In genomic region chr1:184821658-184822057, GRCh38 we compare ENCODE assay signal across 14 cellular contexts.
A peak's percentile ranks its signal among the peaks of the same experiment; 100 is the strongest.
DNase-seq lines count a peak whose midpoint lies in the region; ATAC-seq and TF ChIP-seq lines count a peak whose summit lies in the region.
"Had no signal": no experiment of that assay in that cellular context is flagged by ENCODE, and none has a peak within 500 bp of the region (broad histone marks: within the 10 kb centered on the region; RNA-seq: fewer than 3 reads in every experiment).

No MANE protein-coding gene starts in this region.

- TF ChIP-seq CTCF in MM.1S (IDR thresholded peaks at IDR 0.05; ENCODE audit: low read length) (no peak), nephron (IDR thresholded peaks at IDR 0.05; ENCODE audit: unreplicated experiment in 3 of 3) (no peak), sigmoid colon (IDR thresholded peaks at IDR 0.05) (no peak)

- H3K4me2 ChIP-seq in MM.1S (ENCODE audit: low read depth, low read length): no peak overlapping the region
- H3K4me2 ChIP-seq: A549, KMS-11 had no signal

- no peak overlapping the region for H3K4me3 ChIP-seq in MM.1S (ENCODE audit: low read length)
- H3K4me3 ChIP-seq in sigmoid colon: no peak overlapping the region
- H3K4me3 ChIP-seq: A549 had no signal

- peaks cover 98% of the 10 kb centered on the region for H3K36me3 Mint-ChIP-seq in activated T-helper 17 cell treated with anti-CD3 and anti-CD28 coated beads, Interleukin-2, amount 50 U/mL, for 72 hours (ENCODE audit: low read depth)
- H3K36me3 Mint-ChIP-seq in nephron (ENCODE audit: low read depth): peaks cover 6% of the 10 kb centered on the region

- H3K9me2 ChIP-seq in MM.1S (replicated peaks; ENCODE audit: insufficient read depth, low read length): no peaks in the 10 kb centered on the region

- no peak overlapping the region for H3K27ac ChIP-seq in MM.1S (ENCODE audit: low read length)
- H3K27ac ChIP-seq in sigmoid colon: peak overlapping the region; percentile 49 to 86 (median 72)
- H3K27ac ChIP-seq: A549, KMS-11 had no signal

- H3K4me1 ChIP-seq in MM.1S (ENCODE audit: low read length) (peaks cover 21% of the 10 kb centered on the region), sigmoid colon (peaks cover 0 to 67% (median 63%) of the 10 kb centered on the region in 4 donors)
- H3K4me1 ChIP-seq: A549 had no signal

- no peaks in the 10 kb centered on the region for H3K27me3 ChIP-seq in MM.1S (replicated peaks; ENCODE audit: insufficient read depth, low read length)
- no peaks in the 10 kb centered on the region for H3K27me3 ChIP-seq in sigmoid colon

- H3K9ac ChIP-seq in MM.1S (ENCODE audit: low read length): no peak overlapping the region
- H3K9ac ChIP-seq: KMS-11 had no signal

- 94 to 95% methylated on average over 4 of the region's 4 CpGs for WGBS in sigmoid colon, 2 donors

- peaks cover 15% of the 10 kb centered on the region for H3K4me1 Mint-ChIP-seq in activated T-helper 17 cell treated with anti-CD3 and anti-CD28 coated beads, Interleukin-2, amount 50 U/mL, for 72 hours
- peaks cover 65% of the 10 kb centered on the region for H3K4me1 Mint-ChIP-seq in nephron

- no peaks in the 10 kb centered on the region for H3K79me2 ChIP-seq in MM.1S (ENCODE audit: low read length)

- H3K27me3 Mint-ChIP-seq in activated T-helper 17 cell treated with anti-CD3 and anti-CD28 coated beads, Interleukin-2, amount 50 U/mL, for 72 hours: no peaks in the 10 kb centered on the region
- no peaks in the 10 kb centered on the region for H3K27me3 Mint-ChIP-seq in nephron (ENCODE audit: low read depth)
- H3K27me3 Mint-ChIP-seq: B cell had no signal

- intact Hi-C loops in sigmoid colon (cut with DNase I): loop anchor here (10.0 kb wide), 1 partner anchor 63 kb away; no protein-coding TSS in a partner anchor

- no peaks in the 10 kb centered on the region for H4K20me1 ChIP-seq in MM.1S (ENCODE audit: insufficient read depth, low read length)

- no peaks in the 10 kb centered on the region for H3K9me3 ChIP-seq in MM.1S (replicated peaks; ENCODE audit: insufficient read depth, low read length)
- no peaks in the 10 kb centered on the region for H3K9me3 ChIP-seq in sigmoid colon
- H3K9me3 ChIP-seq: A549 had no signal

- H3K36me3 ChIP-seq in MM.1S (replicated peaks; ENCODE audit: insufficient read depth, low read length) (no peaks in the 10 kb centered on the region), sigmoid colon (peaks cover 13 to 59% (median 21%) of the 10 kb centered on the region in 4 donors)

- peak overlapping the region; percentile 26 for H3K27ac Mint-ChIP-seq in activated T-helper 17 cell treated with anti-CD3 and anti-CD28 coated beads, Interleukin-2, amount 50 U/mL, for 72 hours
- H3K27ac Mint-ChIP-seq in nephron: peak overlapping the region; percentile 68 to 76 (median 75)
- H3K27ac Mint-ChIP-seq: B cell had no signal

- TF ChIP-seq EP300 in sigmoid colon (IDR thresholded peaks at IDR 0.05): no peak

- no peak for ATAC-seq in activated T-helper 17 cell treated with anti-CD3 and anti-CD28 coated beads, Interleukin-2, amount 50 U/mL, for 72 hours (replicated peaks)
- ATAC-seq: A549 had no signal

- DNase-seq in MM.1S (peak; percentile 4), sigmoid colon (no peak), mesenteric fat pad (ENCODE audit: low spot score) (no peak), GF-D8 (lab: John Stamatoyannopoulos, UW) (no peak), HT-29 (ENCODE audit: low spot score) (no peak)
- DNase-seq: GOT3, HCEC 1CT, NCI-H2081 treated with DMSO at 0.1 percent for 48 hours had no signal

- H3K9me3 Mint-ChIP-seq in activated T-helper 17 cell treated with anti-CD3 and anti-CD28 coated beads, Interleukin-2, amount 50 U/mL, for 72 hours: no peaks in the 10 kb centered on the region
- H3K9me3 Mint-ChIP-seq in nephron: peaks cover 5% of the 10 kb centered on the region

- H2AFZ ChIP-seq in MM.1S (ENCODE audit: low read length): no peak overlapping the region

- no peak for TF ChIP-seq POLR2A in sigmoid colon (IDR thresholded peaks at IDR 0.05)

- H3K4me3 Mint-ChIP-seq in activated T-helper 17 cell treated with anti-CD3 and anti-CD28 coated beads, Interleukin-2, amount 50 U/mL, for 72 hours: no peak overlapping the region
- H3K4me3 Mint-ChIP-seq in nephron: peak overlapping the region in 1 of 3 experiments; percentile 39
- H3K4me3 Mint-ChIP-seq: B cell, CD14-positive monocyte had no signal

- H3F3A ChIP-seq in MM.1S (ENCODE audit: insufficient read depth, low read length): peaks cover 6% of the 10 kb centered on the region; the same call in 1 of the 2 replicates
